1 cellular context compared by ENCODE assay signal in the genomic region with DNA sequence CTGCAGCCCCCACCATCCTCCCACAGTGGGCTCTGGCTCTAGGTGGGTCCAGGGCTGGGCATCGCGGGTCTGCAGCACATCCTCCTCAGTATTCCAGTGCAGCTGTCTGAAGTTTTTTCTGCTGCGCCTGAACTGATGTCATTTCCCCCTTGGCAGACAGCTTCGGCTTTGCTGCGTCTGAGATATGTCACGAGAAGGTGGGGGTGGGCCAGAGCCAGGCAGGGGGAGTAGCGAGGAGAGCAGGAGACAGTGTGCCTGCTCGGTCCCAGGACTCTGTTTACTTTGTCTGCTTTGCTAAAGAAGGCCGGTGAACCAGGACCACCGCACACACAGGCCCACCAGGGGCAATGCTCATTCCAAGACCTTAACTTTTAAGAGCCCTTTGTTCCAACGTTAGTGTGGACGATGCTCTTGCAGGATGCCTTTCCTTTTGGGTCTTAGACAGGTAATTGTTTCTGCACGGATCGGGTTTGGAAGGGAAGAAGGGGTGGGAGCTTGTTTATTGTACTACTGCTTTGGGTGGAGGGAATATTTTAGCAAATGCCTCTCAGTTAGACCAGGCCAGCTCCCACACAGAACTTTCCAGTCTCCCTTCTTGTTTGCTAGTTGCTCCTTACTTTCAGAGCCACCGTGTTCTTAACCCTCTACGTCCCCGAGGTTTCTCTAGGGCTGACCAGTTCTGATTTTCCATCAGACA.
TF ChIP-seq lines count a peak whose summit lies in the region.

No MANE protein-coding gene starts in this region.

TF ChIP-seq in HepG2, 621 proteins besides CTCF, POLR2A, EP300 and RAD21 (continued from another document and continues in another):
- TF ChIP-seq ZFY (CRISPR knock-in tag; IDR thresholded peaks at IDR 0.05) (no peak), FOXP1 (IDR thresholded peaks at IDR 0.05) (no peak), FOXP1 (CRISPR knock-in tag; IDR thresholded peaks at IDR 0.05) (0 out of 2 replicates have a peak, but pooled peaks have one; percentile 19), SP140L (CRISPR knock-in tag; IDR thresholded peaks at IDR 0.05; ENCODE audit: borderline replicate concordance) (no peak), MAFF (IDR thresholded peaks at IDR 0.05; ENCODE audit: low read depth, low read length) (no peak), ARID2 (CRISPR knock-in tag; IDR thresholded peaks at IDR 0.05; ENCODE audit: borderline replicate concordance) (0 out of 2 replicates have a peak, but pooled peaks have one; percentile 60), SP2 (CRISPR knock-in tag; IDR thresholded peaks at IDR 0.05) (no peak), ZNF232 (CRISPR knock-in tag; IDR thresholded peaks at IDR 0.05; ENCODE audit: borderline replicate concordance) (no peak), ARNT2 (CRISPR knock-in tag; IDR thresholded peaks at IDR 0.05; ENCODE audit: low read depth) (no peak), KAT8 (CRISPR knock-in tag; IDR thresholded peaks at IDR 0.05) (no peak), ZNF10 (CRISPR knock-in tag; IDR thresholded peaks at IDR 0.05; ENCODE audit: borderline replicate concordance, low read depth) (no peak), GLI4 (CRISPR knock-in tag; IDR thresholded peaks at IDR 0.05; ENCODE audit: borderline replicate concordance) (no peak), ZNF839 (CRISPR knock-in tag; IDR thresholded peaks at IDR 0.05; ENCODE audit: borderline replicate concordance) (no peak), ZBTB20 (CRISPR knock-in tag; IDR thresholded peaks at IDR 0.05; ENCODE audit: borderline replicate concordance, low read depth) (no peak), ZNF30 (CRISPR knock-in tag; IDR thresholded peaks at IDR 0.05) (no peak), MIER2 (CRISPR knock-in tag; IDR thresholded peaks at IDR 0.05) (no peak), PAX8 (CRISPR knock-in tag; IDR thresholded peaks at IDR 0.05; ENCODE audit: borderline replicate concordance) (no peak), HDAC1 (CRISPR knock-in tag; IDR thresholded peaks at IDR 0.05) (no peak), ZNF263 (CRISPR knock-in tag; IDR thresholded peaks at IDR 0.05) (no peak), KDM4B (CRISPR knock-in tag; IDR thresholded peaks at IDR 0.05) (no peak), ZNF44 (CRISPR knock-in tag; IDR thresholded peaks at IDR 0.05) (no peak), AKAP8 (CRISPR knock-in tag; IDR thresholded peaks at IDR 0.05) (no peak), ZNF780A (CRISPR knock-in tag; IDR thresholded peaks at IDR 0.05) (no peak), SAP130 (CRISPR knock-in tag; IDR thresholded peaks at IDR 0.05; ENCODE audit: low read depth) (no peak)
- TF ChIP-seq, protein P1, sequence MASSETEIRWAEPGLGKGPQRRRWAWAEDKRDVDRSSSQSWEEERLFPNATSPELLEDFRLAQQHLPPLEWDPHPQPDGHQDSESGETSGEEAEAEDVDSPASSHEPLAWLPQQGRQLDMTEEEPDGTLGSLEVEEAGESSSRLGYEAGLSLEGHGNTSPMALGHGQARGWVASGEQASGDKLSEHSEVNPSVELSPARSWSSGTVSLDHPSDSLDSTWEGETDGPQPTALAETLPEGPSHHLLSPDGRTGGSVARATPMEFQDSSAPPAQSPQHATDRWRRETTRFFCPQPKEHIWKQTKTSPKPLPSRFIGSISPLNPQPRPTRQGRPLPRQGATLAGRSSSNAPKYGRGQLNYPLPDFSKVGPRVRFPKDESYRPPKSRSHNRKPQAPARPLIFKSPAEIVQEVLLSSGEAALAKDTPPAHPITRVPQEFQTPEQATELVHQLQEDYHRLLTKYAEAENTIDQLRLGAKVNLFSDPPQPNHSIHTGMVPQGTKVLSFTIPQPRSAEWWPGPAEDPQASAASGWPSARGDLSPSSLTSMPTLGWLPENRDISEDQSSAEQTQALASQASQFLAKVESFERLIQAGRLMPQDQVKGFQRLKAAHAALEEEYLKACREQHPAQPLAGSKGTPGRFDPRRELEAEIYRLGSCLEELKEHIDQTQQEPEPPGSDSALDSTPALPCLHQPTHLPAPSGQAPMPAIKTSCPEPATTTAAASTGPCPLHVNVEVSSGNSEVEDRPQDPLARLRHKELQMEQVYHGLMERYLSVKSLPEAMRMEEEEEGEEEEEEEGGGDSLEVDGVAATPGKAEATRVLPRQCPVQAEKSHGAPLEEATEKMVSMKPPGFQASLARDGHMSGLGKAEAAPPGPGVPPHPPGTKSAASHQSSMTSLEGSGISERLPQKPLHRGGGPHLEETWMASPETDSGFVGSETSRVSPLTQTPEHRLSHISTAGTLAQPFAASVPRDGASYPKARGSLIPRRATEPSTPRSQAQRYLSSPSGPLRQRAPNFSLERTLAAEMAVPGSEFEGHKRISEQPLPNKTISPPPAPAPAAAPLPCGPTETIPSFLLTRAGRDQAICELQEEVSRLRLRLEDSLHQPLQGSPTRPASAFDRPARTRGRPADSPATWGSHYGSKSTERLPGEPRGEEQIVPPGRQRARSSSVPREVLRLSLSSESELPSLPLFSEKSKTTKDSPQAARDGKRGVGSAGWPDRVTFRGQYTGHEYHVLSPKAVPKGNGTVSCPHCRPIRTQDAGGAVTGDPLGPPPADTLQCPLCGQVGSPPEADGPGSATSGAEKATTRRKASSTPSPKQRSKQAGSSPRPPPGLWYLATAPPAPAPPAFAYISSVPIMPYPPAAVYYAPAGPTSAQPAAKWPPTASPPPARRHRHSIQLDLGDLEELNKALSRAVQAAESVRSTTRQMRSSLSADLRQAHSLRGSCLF (CRISPR knock-in tag; IDR thresholded peaks at IDR 0.05; ENCODE audit: borderline replicate concordance): no peak
- TF ChIP-seq, protein P2, sequence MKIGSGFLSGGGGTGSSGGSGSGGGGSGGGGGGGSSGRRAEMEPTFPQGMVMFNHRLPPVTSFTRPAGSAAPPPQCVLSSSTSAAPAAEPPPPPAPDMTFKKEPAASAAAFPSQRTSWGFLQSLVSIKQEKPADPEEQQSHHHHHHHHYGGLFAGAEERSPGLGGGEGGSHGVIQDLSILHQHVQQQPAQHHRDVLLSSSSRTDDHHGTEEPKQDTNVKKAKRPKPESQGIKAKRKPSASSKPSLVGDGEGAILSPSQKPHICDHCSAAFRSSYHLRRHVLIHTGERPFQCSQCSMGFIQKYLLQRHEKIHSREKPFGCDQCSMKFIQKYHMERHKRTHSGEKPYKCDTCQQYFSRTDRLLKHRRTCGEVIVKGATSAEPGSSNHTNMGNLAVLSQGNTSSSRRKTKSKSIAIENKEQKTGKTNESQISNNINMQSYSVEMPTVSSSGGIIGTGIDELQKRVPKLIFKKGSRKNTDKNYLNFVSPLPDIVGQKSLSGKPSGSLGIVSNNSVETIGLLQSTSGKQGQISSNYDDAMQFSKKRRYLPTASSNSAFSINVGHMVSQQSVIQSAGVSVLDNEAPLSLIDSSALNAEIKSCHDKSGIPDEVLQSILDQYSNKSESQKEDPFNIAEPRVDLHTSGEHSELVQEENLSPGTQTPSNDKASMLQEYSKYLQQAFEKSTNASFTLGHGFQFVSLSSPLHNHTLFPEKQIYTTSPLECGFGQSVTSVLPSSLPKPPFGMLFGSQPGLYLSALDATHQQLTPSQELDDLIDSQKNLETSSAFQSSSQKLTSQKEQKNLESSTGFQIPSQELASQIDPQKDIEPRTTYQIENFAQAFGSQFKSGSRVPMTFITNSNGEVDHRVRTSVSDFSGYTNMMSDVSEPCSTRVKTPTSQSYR (CRISPR knock-in tag; IDR thresholded peaks at IDR 0.05; ENCODE audit: borderline replicate concordance): no peak; the same call in 1 of the 2 replicates
- TF ChIP-seq, protein P3, sequence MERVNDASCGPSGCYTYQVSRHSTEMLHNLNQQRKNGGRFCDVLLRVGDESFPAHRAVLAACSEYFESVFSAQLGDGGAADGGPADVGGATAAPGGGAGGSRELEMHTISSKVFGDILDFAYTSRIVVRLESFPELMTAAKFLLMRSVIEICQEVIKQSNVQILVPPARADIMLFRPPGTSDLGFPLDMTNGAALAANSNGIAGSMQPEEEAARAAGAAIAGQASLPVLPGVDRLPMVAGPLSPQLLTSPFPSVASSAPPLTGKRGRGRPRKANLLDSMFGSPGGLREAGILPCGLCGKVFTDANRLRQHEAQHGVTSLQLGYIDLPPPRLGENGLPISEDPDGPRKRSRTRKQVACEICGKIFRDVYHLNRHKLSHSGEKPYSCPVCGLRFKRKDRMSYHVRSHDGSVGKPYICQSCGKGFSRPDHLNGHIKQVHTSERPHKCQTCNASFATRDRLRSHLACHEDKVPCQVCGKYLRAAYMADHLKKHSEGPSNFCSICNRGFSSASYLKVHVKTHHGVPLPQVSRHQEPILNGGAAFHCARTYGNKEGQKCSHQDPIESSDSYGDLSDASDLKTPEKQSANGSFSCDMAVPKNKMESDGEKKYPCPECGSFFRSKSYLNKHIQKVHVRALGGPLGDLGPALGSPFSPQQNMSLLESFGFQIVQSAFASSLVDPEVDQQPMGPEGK (CRISPR knock-in tag; IDR thresholded peaks at IDR 0.05): no peak
- TF ChIP-seq, protein P4, sequence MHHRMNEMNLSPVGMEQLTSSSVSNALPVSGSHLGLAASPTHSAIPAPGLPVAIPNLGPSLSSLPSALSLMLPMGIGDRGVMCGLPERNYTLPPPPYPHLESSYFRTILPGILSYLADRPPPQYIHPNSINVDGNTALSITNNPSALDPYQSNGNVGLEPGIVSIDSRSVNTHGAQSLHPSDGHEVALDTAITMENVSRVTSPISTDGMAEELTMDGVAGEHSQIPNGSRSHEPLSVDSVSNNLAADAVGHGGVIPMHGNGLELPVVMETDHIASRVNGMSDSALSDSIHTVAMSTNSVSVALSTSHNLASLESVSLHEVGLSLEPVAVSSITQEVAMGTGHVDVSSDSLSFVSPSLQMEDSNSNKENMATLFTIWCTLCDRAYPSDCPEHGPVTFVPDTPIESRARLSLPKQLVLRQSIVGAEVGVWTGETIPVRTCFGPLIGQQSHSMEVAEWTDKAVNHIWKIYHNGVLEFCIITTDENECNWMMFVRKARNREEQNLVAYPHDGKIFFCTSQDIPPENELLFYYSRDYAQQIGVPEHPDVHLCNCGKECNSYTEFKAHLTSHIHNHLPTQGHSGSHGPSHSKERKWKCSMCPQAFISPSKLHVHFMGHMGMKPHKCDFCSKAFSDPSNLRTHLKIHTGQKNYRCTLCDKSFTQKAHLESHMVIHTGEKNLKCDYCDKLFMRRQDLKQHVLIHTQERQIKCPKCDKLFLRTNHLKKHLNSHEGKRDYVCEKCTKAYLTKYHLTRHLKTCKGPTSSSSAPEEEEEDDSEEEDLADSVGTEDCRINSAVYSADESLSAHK (CRISPR knock-in tag; IDR thresholded peaks at IDR 0.05; ENCODE audit: borderline replicate concordance): no peak
- TF ChIP-seq, protein P5, sequence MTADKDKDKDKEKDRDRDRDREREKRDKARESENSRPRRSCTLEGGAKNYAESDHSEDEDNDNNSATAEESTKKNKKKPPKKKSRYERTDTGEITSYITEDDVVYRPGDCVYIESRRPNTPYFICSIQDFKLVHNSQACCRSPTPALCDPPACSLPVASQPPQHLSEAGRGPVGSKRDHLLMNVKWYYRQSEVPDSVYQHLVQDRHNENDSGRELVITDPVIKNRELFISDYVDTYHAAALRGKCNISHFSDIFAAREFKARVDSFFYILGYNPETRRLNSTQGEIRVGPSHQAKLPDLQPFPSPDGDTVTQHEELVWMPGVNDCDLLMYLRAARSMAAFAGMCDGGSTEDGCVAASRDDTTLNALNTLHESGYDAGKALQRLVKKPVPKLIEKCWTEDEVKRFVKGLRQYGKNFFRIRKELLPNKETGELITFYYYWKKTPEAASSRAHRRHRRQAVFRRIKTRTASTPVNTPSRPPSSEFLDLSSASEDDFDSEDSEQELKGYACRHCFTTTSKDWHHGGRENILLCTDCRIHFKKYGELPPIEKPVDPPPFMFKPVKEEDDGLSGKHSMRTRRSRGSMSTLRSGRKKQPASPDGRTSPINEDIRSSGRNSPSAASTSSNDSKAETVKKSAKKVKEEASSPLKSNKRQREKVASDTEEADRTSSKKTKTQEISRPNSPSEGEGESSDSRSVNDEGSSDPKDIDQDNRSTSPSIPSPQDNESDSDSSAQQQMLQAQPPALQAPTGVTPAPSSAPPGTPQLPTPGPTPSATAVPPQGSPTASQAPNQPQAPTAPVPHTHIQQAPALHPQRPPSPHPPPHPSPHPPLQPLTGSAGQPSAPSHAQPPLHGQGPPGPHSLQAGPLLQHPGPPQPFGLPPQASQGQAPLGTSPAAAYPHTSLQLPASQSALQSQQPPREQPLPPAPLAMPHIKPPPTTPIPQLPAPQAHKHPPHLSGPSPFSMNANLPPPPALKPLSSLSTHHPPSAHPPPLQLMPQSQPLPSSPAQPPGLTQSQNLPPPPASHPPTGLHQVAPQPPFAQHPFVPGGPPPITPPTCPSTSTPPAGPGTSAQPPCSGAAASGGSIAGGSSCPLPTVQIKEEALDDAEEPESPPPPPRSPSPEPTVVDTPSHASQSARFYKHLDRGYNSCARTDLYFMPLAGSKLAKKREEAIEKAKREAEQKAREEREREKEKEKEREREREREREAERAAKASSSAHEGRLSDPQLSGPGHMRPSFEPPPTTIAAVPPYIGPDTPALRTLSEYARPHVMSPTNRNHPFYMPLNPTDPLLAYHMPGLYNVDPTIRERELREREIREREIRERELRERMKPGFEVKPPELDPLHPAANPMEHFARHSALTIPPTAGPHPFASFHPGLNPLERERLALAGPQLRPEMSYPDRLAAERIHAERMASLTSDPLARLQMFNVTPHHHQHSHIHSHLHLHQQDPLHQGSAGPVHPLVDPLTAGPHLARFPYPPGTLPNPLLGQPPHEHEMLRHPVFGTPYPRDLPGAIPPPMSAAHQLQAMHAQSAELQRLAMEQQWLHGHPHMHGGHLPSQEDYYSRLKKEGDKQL (CRISPR knock-in tag; IDR thresholded peaks at IDR 0.05; ENCODE audit: low read depth): no peak
- TF ChIP-seq, protein P6, sequence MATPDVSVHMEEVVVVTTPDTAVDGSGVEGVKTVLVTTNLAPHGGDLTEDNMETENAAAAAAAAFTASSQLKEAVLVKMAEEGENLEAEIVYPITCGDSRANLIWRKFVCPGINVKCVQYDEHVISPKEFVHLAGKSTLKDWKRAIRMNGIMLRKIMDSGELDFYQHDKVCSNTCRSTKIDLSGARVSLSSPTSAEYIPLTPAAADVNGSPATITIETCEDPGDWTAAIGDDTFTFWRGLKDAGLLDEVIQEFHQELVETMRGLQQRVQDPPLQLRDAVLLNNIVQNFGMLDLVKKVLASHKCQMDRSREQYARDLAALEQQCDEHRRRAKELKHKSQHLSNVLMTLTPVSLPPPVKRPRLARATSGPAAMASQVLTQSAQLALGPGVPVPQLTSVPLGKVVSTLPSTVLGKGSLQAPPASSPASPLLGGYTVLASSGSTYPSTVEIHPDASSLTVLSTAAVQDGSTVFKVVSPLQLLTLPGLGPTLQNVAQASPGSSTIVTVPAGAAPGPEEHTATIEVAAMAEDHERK (CRISPR knock-in tag; IDR thresholded peaks at IDR 0.05; ENCODE audit: low read depth): no peak
- TF ChIP-seq, protein P7, sequence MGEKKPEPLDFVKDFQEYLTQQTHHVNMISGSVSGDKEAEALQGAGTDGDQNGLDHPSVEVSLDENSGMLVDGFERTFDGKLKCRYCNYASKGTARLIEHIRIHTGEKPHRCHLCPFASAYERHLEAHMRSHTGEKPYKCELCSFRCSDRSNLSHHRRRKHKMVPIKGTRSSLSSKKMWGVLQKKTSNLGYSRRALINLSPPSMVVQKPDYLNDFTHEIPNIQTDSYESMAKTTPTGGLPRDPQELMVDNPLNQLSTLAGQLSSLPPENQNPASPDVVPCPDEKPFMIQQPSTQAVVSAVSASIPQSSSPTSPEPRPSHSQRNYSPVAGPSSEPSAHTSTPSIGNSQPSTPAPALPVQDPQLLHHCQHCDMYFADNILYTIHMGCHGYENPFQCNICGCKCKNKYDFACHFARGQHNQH (CRISPR knock-in tag; IDR thresholded peaks at IDR 0.05): peak; percentile 35; the same call in 1 of the 2 replicates
- TF ChIP-seq, protein P8, sequence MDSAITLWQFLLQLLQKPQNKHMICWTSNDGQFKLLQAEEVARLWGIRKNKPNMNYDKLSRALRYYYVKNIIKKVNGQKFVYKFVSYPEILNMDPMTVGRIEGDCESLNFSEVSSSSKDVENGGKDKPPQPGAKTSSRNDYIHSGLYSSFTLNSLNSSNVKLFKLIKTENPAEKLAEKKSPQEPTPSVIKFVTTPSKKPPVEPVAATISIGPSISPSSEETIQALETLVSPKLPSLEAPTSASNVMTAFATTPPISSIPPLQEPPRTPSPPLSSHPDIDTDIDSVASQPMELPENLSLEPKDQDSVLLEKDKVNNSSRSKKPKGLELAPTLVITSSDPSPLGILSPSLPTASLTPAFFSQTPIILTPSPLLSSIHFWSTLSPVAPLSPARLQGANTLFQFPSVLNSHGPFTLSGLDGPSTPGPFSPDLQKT (CRISPR knock-in tag; IDR thresholded peaks at IDR 0.05; ENCODE audit: borderline replicate concordance): no peak
